7 cellular contexts compared by ENCODE assay signal in the genomic region with DNA sequence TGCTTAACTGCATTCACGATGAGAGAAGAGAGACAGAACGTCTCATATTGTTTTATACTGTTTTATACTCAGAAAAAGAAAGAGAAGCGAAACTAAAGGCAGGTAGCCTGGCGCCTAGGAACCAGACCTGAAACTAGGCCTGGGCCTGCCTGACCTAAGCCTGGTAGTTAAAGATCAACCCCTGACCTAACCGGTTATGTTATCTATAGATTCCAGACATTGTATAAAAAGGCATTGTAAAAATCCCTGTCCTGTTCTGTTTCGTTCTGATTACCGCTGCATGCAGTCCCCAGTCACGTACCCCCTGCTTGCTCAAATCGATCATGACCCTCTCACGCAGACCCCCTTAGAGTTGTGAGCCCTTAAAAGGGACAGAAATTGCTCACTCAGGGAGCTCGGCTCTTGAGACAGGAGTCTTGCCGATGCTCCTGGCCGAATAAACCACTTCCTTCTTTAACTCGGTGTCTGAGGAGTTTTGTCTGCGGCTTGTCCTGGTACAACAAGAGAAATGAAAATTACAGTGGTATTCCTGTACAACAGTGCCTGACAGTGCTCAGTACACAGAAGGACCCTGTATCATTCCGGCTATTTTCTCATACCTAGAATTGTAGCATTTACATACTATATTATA.
DNase-seq lines count a peak whose midpoint lies in the region; ATAC-seq, FAIRE-seq and TF ChIP-seq lines count a peak whose summit lies in the region.
"Not testable (repeated sequence)": the region's sequence is repeated elsewhere in the genome, so short reads cannot be mapped to it uniquely, and the experiment has no call there.

No MANE protein-coding gene starts in this region.

- not testable (repeated sequence) for H2AFZ ChIP-seq in MM.1S (ENCODE audit: low read length)

- H3K9me3 ChIP-seq in DOHH2 (ENCODE audit: control insufficient read depth, insufficient read depth, low read length); MM.1S (replicated peaks; ENCODE audit: insufficient read depth, low read length); pancreas: not testable (repeated sequence)

- H3K4me1 Mint-ChIP-seq in T-helper 1 cell treated with Interleukin-12 subunit alpha and Interleukin-12 subunit beta and Interleukin-4 antibody, amounts not matched to agents 30 μg/mL and 1 μg/mL, for 36 hours (ENCODE audit: low read depth) = peaks cover 51% of the 10 kb centered on the region
- H3K4me1 Mint-ChIP-seq in activated CD8-positive, alpha-beta memory T cell treated with anti-CD3 and anti-CD28 coated beads, Interleukin-2, amount 10 ng/mL, durations not matched to agents 7 days and 5 days = peaks cover 76% of the 10 kb centered on the region
- peaks cover 57% of the 10 kb centered on the region for H3K4me1 Mint-ChIP-seq in activated naive CD8-positive, alpha-beta T cell treated with anti-CD3 and anti-CD28 coated beads for 36 hours

- H3K4me2 ChIP-seq in DOHH2 (ENCODE audit: low read length) (peak overlapping the region; percentile 58), MM.1S (ENCODE audit: low read depth, low read length) (peak overlapping the region; percentile 48; the same call in 1 of the 2 replicates)

- peak; percentile 68 for FAIRE-seq in pancreas (lab: Jason Lieb, UNC)

- ATAC-seq in activated CD8-positive, alpha-beta memory T cell treated with anti-CD3 and anti-CD28 coated beads, Interleukin-2, amount 10 ng/mL, durations not matched to agents 7 days and 5 days; pancreas: not testable (repeated sequence)
- ATAC-seq in left colon = peak; percentile 61

- not testable (repeated sequence) for H3K27me3 ChIP-seq in DOHH2 (ENCODE audit: control insufficient read depth, low read length); MM.1S (replicated peaks; ENCODE audit: insufficient read depth, low read length); pancreas

- intact Hi-C loops in left colon (cut with DNase I, micrococcal nuclease); pancreas (cut with DNase I): not testable (repeated sequence)

- H3K4me3 Mint-ChIP-seq in T-helper 1 cell treated with Interleukin-12 subunit alpha and Interleukin-12 subunit beta and Interleukin-4 antibody, amounts not matched to agents 30 μg/mL and 1 μg/mL, for 36 hours; activated naive CD8-positive, alpha-beta T cell treated with anti-CD3 and anti-CD28 coated beads for 36 hours: not testable (repeated sequence)
- peak overlapping the region; percentile 76 for H3K4me3 Mint-ChIP-seq in activated CD8-positive, alpha-beta memory T cell treated with anti-CD3 and anti-CD28 coated beads, Interleukin-2, amount 10 ng/mL, durations not matched to agents 7 days and 5 days

- peak overlapping the region; percentile 46 for H3K4me3 ChIP-seq in DOHH2 (ENCODE audit: low read length)
- not testable (repeated sequence) for H3K4me3 ChIP-seq in MM.1S (ENCODE audit: low read length); pancreas

- CTCF ChIA-PET in activated CD8-positive, alpha-beta memory T cell treated with anti-CD3 and anti-CD28 coated beads, Interleukin-2, amount 10 ng/mL, durations not matched to agents 7 days and 5 days (lab: Charles Lee) = interaction anchor here (0.9 kb wide), 1 partner anchor 13 kb away, joined by 3 read pairs; no protein-coding TSS in a partner anchor

- peaks cover 72% of the 10 kb centered on the region for H3K79me2 ChIP-seq in DOHH2 (ENCODE audit: control insufficient read depth, low read length)
- H3K79me2 ChIP-seq in MM.1S (ENCODE audit: low read length) = peaks cover 25% of the 10 kb centered on the region

- WGBS in pancreas, 2 donors = 76 to 81% methylated on average over 16 of the region's 16 CpGs

- H3K36me3 Mint-ChIP-seq in T-helper 1 cell treated with Interleukin-12 subunit alpha and Interleukin-12 subunit beta and Interleukin-4 antibody, amounts not matched to agents 30 μg/mL and 1 μg/mL, for 36 hours (ENCODE audit: low read depth) = peaks cover 20% of the 10 kb centered on the region
- peaks cover 17% of the 10 kb centered on the region for H3K36me3 Mint-ChIP-seq in activated CD8-positive, alpha-beta memory T cell treated with anti-CD3 and anti-CD28 coated beads, Interleukin-2, amount 10 ng/mL, durations not matched to agents 7 days and 5 days
- peaks cover 35% of the 10 kb centered on the region for H3K36me3 Mint-ChIP-seq in activated naive CD8-positive, alpha-beta T cell treated with anti-CD3 and anti-CD28 coated beads for 36 hours

- H3F3A ChIP-seq in DOHH2 (ENCODE audit: control insufficient read depth, insufficient read depth) = peaks cover 30% of the 10 kb centered on the region; the same call in 1 of the 2 replicates
- not testable (repeated sequence) for H3F3A ChIP-seq in MM.1S (ENCODE audit: insufficient read depth, low read length)

- peak overlapping the region; percentile 31 for H3K27ac Mint-ChIP-seq in T-helper 1 cell treated with Interleukin-12 subunit alpha and Interleukin-12 subunit beta and Interleukin-4 antibody, amounts not matched to agents 30 μg/mL and 1 μg/mL, for 36 hours
- H3K27ac Mint-ChIP-seq in activated CD8-positive, alpha-beta memory T cell treated with anti-CD3 and anti-CD28 coated beads, Interleukin-2, amount 10 ng/mL, durations not matched to agents 7 days and 5 days = peak overlapping the region; percentile 94
- peak overlapping the region; percentile 59 for H3K27ac Mint-ChIP-seq in activated naive CD8-positive, alpha-beta T cell treated with anti-CD3 and anti-CD28 coated beads for 36 hours

- H3K9ac ChIP-seq in MM.1S (ENCODE audit: low read length) = not testable (repeated sequence)

- not testable (repeated sequence) for H3K9me2 ChIP-seq in DOHH2 (replicated peaks; ENCODE audit: control insufficient read depth, low read length); MM.1S (replicated peaks; ENCODE audit: insufficient read depth, low read length)

- H4K20me1 ChIP-seq in DOHH2 (ENCODE audit: control insufficient read depth, insufficient read depth, low read depth, low read length); MM.1S (ENCODE audit: insufficient read depth, low read length): not testable (repeated sequence)

- TF ChIP-seq CTCF in DOHH2 (IDR thresholded peaks at IDR 0.05; ENCODE audit: low read depth, low read length, poor library complexity, severe bottlenecking); MM.1S (IDR thresholded peaks at IDR 0.05; ENCODE audit: low read length); pancreas (IDR thresholded peaks at IDR 0.05): not testable (repeated sequence)

- H3K36me3 ChIP-seq in DOHH2 (ENCODE audit: control insufficient read depth, low read length); MM.1S (replicated peaks; ENCODE audit: insufficient read depth, low read length); pancreas: not testable (repeated sequence)

- not testable (repeated sequence) for H3K9me3 Mint-ChIP-seq in T-helper 1 cell treated with Interleukin-12 subunit alpha and Interleukin-12 subunit beta and Interleukin-4 antibody, amounts not matched to agents 30 μg/mL and 1 μg/mL, for 36 hours; activated CD8-positive, alpha-beta memory T cell treated with anti-CD3 and anti-CD28 coated beads, Interleukin-2, amount 10 ng/mL, durations not matched to agents 7 days and 5 days (ENCODE audit: low read depth); activated naive CD8-positive, alpha-beta T cell treated with anti-CD3 and anti-CD28 coated beads for 36 hours

- H3K4me1 ChIP-seq in DOHH2 (ENCODE audit: control insufficient read depth, low read length) (peaks cover 100% of the 10 kb centered on the region), MM.1S (ENCODE audit: low read length) (peaks cover 12% of the 10 kb centered on the region)
- not testable (repeated sequence) for H3K4me1 ChIP-seq in pancreas

- not testable (repeated sequence) for H3K27me3 Mint-ChIP-seq in T-helper 1 cell treated with Interleukin-12 subunit alpha and Interleukin-12 subunit beta and Interleukin-4 antibody, amounts not matched to agents 30 μg/mL and 1 μg/mL, for 36 hours (ENCODE audit: low read depth); activated CD8-positive, alpha-beta memory T cell treated with anti-CD3 and anti-CD28 coated beads, Interleukin-2, amount 10 ng/mL, durations not matched to agents 7 days and 5 days; activated naive CD8-positive, alpha-beta T cell treated with anti-CD3 and anti-CD28 coated beads for 36 hours

- DNase-seq in MM.1S (peak; percentile 35), left colon (peak; percentile 32 to 47)
- DNase-seq in activated CD8-positive, alpha-beta memory T cell treated with anti-CD3 and anti-CD28 coated beads, Interleukin-2, amount 10 ng/mL, durations not matched to agents 7 days and 5 days = peak; percentile 59
- DNase-seq in activated naive CD8-positive, alpha-beta T cell treated with anti-CD3 and anti-CD28 coated beads for 36 hours; pancreas: not testable (repeated sequence)

- H3K27ac ChIP-seq in DOHH2 (ENCODE audit: low read depth, low read length) (peak overlapping the region; percentile 91), MM.1S (ENCODE audit: low read length) (peak overlapping the region; percentile 63; the same call in 1 of the 2 replicates)
- not testable (repeated sequence) for H3K27ac ChIP-seq in pancreas

Comparison
In these comparisons a context has a peak if more than half of its experiments do, and no peak if none do; other contexts are left out.
1. H3K27ac Mint-ChIP-seq: peak in every context shown above with its lines; median percentile 94 in activated CD8-positive, alpha-beta memory T cell treated with anti-CD3 and anti-CD28 coated beads, Interleukin-2, amount 10 ng/mL, durations not matched to agents 7 days and 5 days; 59 in activated naive CD8-positive, alpha-beta T cell treated with anti-CD3 and anti-CD28 coated beads for 36 hours; 31 in T-helper 1 cell treated with Interleukin-12 subunit alpha and Interleukin-12 subunit beta and Interleukin-4 antibody, amounts not matched to agents 30 μg/mL and 1 μg/mL, for 36 hours.